Comparison of ENCODE assay signal across 18 cellular contexts in genomic region chr11:43582024-43582836, GRCh38.
DNase-seq lines count a peak whose midpoint lies in the region; ATAC-seq, FAIRE-seq and TF ChIP-seq lines count a peak whose summit lies in the region.
"Had no signal": no experiment of that assay in that cellular context is flagged by ENCODE, and none has a peak within 500 bp of the region (broad histone marks: within the 10 kb centered on the region; RNA-seq: fewer than 3 reads in every experiment).

No MANE protein-coding gene starts in this region.

- H3K27ac Mint-ChIP-seq in astrocyte (ENCODE audit: unreplicated experiment) (no peak overlapping the region), naive B cell (no peak overlapping the region)
- no peak overlapping the region for H3K27ac Mint-ChIP-seq in activated CD4-positive, alpha-beta memory T cell treated with anti-CD3 and anti-CD28 coated beads, Interleukin-2, amount 10 ng/mL, durations not matched to agents 7 days and 5 days

- H3K4me3 Mint-ChIP-seq in astrocyte (ENCODE audit: unreplicated experiment) (peak overlapping the region; percentile 96), naive B cell (peak overlapping the region in 6 of 8 donors; percentile 2 to 91 (median 86))
- H3K4me3 Mint-ChIP-seq in activated CD4-positive, alpha-beta memory T cell treated with anti-CD3 and anti-CD28 coated beads, Interleukin-2, amount 10 ng/mL, durations not matched to agents 7 days and 5 days = no peak overlapping the region

- peak overlapping the region; percentile 80 for H3K4me3 ChIP-seq in GM23248
- no peak overlapping the region for H3K4me3 ChIP-seq in astrocyte (ENCODE audit: insufficient read depth, low read depth, low read length)
- H3K4me3 ChIP-seq: skin epidermis had no signal

- 13 to 17% methylated on average over 35 to 37 of the region's 37 CpGs for WGBS in GM23248 (ENCODE audit: low coverage in 1 of 2, low lambda C conversion rate in 2 of 2, missing lambda C conversion rate in 2 of 2), 2 experiments

- H3K27ac ChIP-seq in GM23248 (no peak overlapping the region), astrocyte (ENCODE audit: low read depth, low read length) (no peak overlapping the region)
- H3K27ac ChIP-seq: heart right ventricle, skin epidermis had no signal

- H3K4me2 ChIP-seq in GM23248 (ENCODE audit: unreplicated experiment) (peak overlapping the region; percentile 93), astrocyte (ENCODE audit: low read length) (peak overlapping the region; percentile 88)

- H3K27me3 ChIP-seq in GM23248 (replicated peaks; ENCODE audit: insufficient read depth) = peaks cover 25% of the 10 kb centered on the region
- peaks cover 59% of the 10 kb centered on the region for H3K27me3 ChIP-seq in astrocyte (ENCODE audit: insufficient read depth, low read length)

- H3K36me3 Mint-ChIP-seq in astrocyte (ENCODE audit: low read depth, unreplicated experiment) = peaks cover 2% of the 10 kb centered on the region
- H3K36me3 Mint-ChIP-seq in naive B cell = peaks cover 0 to 12% of the 10 kb centered on the region in 2 donors
- H3K36me3 Mint-ChIP-seq in activated CD4-positive, alpha-beta memory T cell treated with anti-CD3 and anti-CD28 coated beads, Interleukin-2, amount 10 ng/mL, durations not matched to agents 7 days and 5 days (ENCODE audit: low read depth) = peaks cover 3% of the 10 kb centered on the region

- H3K9me2 ChIP-seq in GM23248 (ENCODE audit: insufficient read depth) = no peaks in the 10 kb centered on the region

- H3K4me1 Mint-ChIP-seq in astrocyte (ENCODE audit: low read depth, unreplicated experiment) (peaks cover 9% of the 10 kb centered on the region), naive B cell (peaks cover 23 to 46% (median 46%) of the 10 kb centered on the region in 3 donors)
- peaks cover 17% of the 10 kb centered on the region for H3K4me1 Mint-ChIP-seq in activated CD4-positive, alpha-beta memory T cell treated with anti-CD3 and anti-CD28 coated beads, Interleukin-2, amount 10 ng/mL, durations not matched to agents 7 days and 5 days

- H3K27me3 Mint-ChIP-seq in astrocyte (ENCODE audit: low read depth, unreplicated experiment) = peaks cover 72% of the 10 kb centered on the region
- peaks cover 74 to 95% (median 85%) of the 10 kb centered on the region in 3 donors for H3K27me3 Mint-ChIP-seq in naive B cell
- H3K27me3 Mint-ChIP-seq in activated CD4-positive, alpha-beta memory T cell treated with anti-CD3 and anti-CD28 coated beads, Interleukin-2, amount 10 ng/mL, durations not matched to agents 7 days and 5 days = peaks cover 71% of the 10 kb centered on the region

- H3K36me3 ChIP-seq in GM23248 (ENCODE audit: low read depth) (no peaks in the 10 kb centered on the region), astrocyte (ENCODE audit: insufficient read depth, low read length) (no peaks in the 10 kb centered on the region)
- H3K36me3 ChIP-seq: heart right ventricle had no signal

- no peak for FAIRE-seq in astrocyte (lab: Jason Lieb, UNC)
- FAIRE-seq: colon, H54 had no signal

- no peak for ATAC-seq in naive B cell (ENCODE audit: low read depth in 2 of 2)
- ATAC-seq in HG03439 (IDR thresholded peaks at IDR 0.05; ENCODE audit: unreplicated experiment) = no peak
- ATAC-seq: heart right ventricle, left colon had no signal

- POLR2A ChIA-PET in activated CD4-positive, alpha-beta memory T cell treated with anti-CD3 and anti-CD28 coated beads, Interleukin-2, amount 10 ng/mL, durations not matched to agents 7 days and 5 days (lab: Charles Lee) = no interaction called here

- in situ Hi-C loops in GM23248 (cut with MboI) = loop anchor here (10.0 kb wide), 1 partner anchor 63 kb away; no protein-coding TSS in a partner anchor

- H3K9me3 Mint-ChIP-seq in astrocyte (ENCODE audit: unreplicated experiment) (no peaks in the 10 kb centered on the region), naive B cell (peaks cover 0 to 8% (median 3%) of the 10 kb centered on the region in 7 donors)
- H3K9me3 Mint-ChIP-seq in activated CD4-positive, alpha-beta memory T cell treated with anti-CD3 and anti-CD28 coated beads, Interleukin-2, amount 10 ng/mL, durations not matched to agents 7 days and 5 days = no peaks in the 10 kb centered on the region

- CTCF ChIA-PET in activated CD4-positive, alpha-beta memory T cell treated with anti-CD3 and anti-CD28 coated beads, Interleukin-2, amount 10 ng/mL, durations not matched to agents 7 days and 5 days (lab: Charles Lee) = no interaction called here

- H3K4me1 ChIP-seq in GM23248 (ENCODE audit: insufficient read depth) (no peaks in the 10 kb centered on the region; the same call in none of the 2 replicates), astrocyte (ENCODE audit: insufficient read depth, low read length) (peaks cover 16% of the 10 kb centered on the region)

- no peaks in the 10 kb centered on the region for H3K9me3 ChIP-seq in GM23248 (ENCODE audit: low read depth)
- no peaks in the 10 kb centered on the region for H3K9me3 ChIP-seq in astrocyte (ENCODE audit: insufficient read depth, low read depth, low read length)
- H3K9me3 ChIP-seq: heart right ventricle had no signal

- TF ChIP-seq CTCF in astrocyte (IDR thresholded peaks at IDR 0.05; ENCODE audit: insufficient read depth, low read depth, low read length) = no peak

- DNase-seq in 8988T (peak; percentile 42), GM23248 (peak; percentile 15), astrocyte (ENCODE audit: low read depth) (no peak), naive B cell (no peak), amygdala (lab: John Stamatoyannopoulos, UW) (no peak), RPMI8226 (no peak)
- DNase-seq in activated CD4-positive, alpha-beta memory T cell treated with anti-CD3 and anti-CD28 coated beads, Interleukin-2, amount 10 ng/mL, durations not matched to agents 7 days and 5 days = no peak
- DNase-seq: activated CD4-positive, CD25-positive, alpha-beta regulatory T cell treated with anti-CD3 and anti-CD28 coated beads, Interleukin-2, amount 50 U/mL, for 72 hours; activated T-cell treated with anti-CD3 and anti-CD28 coated beads for 4 hours; DMS153; heart right ventricle; left colon; NCI-H1436; NCI-H446 treated with DMSO at 0.1 percent for 48 hours had no signal

- no peaks in the 10 kb centered on the region for H4K20me1 ChIP-seq in GM23248 (ENCODE audit: insufficient read depth)
- peaks cover 6% of the 10 kb centered on the region for H4K20me1 ChIP-seq in astrocyte (ENCODE audit: insufficient read depth, low read length)

- H3F3A ChIP-seq in GM23248 (ENCODE audit: insufficient read depth) = no peaks in the 10 kb centered on the region

- H3K9ac ChIP-seq in GM23248 (no peak overlapping the region), astrocyte (ENCODE audit: low read length) (no peak overlapping the region)

- H2AFZ ChIP-seq in GM23248 (no peak overlapping the region; the same call in 1 of the 2 replicates), astrocyte (ENCODE audit: low read depth, low read length) (no peak overlapping the region)

- H3K79me2 ChIP-seq in GM23248 (ENCODE audit: insufficient read depth) = no peaks in the 10 kb centered on the region
- no peaks in the 10 kb centered on the region for H3K79me2 ChIP-seq in astrocyte (ENCODE audit: insufficient read depth, low read length)

Comparison
In these comparisons a context has a peak if more than half of its experiments do, and no peak if none do; other contexts are left out.
1. DNase-seq: peak in 8988T (single experiment) and GM23248 (single experiment); none in astrocyte (single experiment), naive B cell (single experiment), activated CD4-positive, alpha-beta memory T cell treated with anti-CD3 and anti-CD28 coated beads, Interleukin-2, amount 10 ng/mL, durations not matched to agents 7 days and 5 days (single experiment), amygdala (0 of 56) and RPMI8226 (single experiment).